In genomic region chr17:8121531-8122390, GRCh38 we compare ENCODE assay signal across 8 cellular contexts. TPM values are rescaled to one million over a fixed set of nuclear protein-coding genes. Genes with fewer than 3 reads are reported as not detected.
DNase-seq lines count a peak whose midpoint lies in the region; ATAC-seq and TF ChIP-seq lines count a peak whose summit lies in the region.

No MANE protein-coding gene starts in this region.

- H3K36me3 ChIP-seq in IMR-90 (ENCODE audit: control insufficient read depth, insufficient read depth, low read length) (no peaks in the 10 kb centered on the region), liver (ENCODE audit: control insufficient read depth in 4 of 4, insufficient read depth in 3 of 4, low read depth in 1 of 4, low read length in 3 of 4) (no peaks in the 10 kb centered on the region)

- H2BK15ac ChIP-seq in IMR-90 (ENCODE audit: low read depth, low read length) = no peak overlapping the region

- BruUV-seq in IMR-90 (replicated peaks; lab: Mats Ljungman, UMichigan) = no TSS peak

- peak; percentile 72 for DNase-seq in activated T-cell treated with anti-CD3 and anti-CD28 coated beads for 48 hours (ENCODE audit: low read depth)
- DNase-seq in activated T-cell treated with anti-CD3 and anti-CD28 coated beads for 4 hours = no peak
- peak; percentile 55 for DNase-seq in IMR-90
- DNase-seq in dermis microvascular lymphatic vessel endothelial cell (ENCODE audit: low read depth in 2 of 2) = peak; percentile 16 to 74
- DNase-seq in stimulated activated CD8-positive, alpha-beta memory T cell treated with anti-CD3 and anti-CD28 coated beads, Interleukin-15, amount 100 ng/mL, for 48 hours (ENCODE audit: low read depth in 2 of 2) = peak; percentile 53 to 63
- DNase-seq in NCI-H1694 (lab: John Stamatoyannopoulos, UW) = no peak

- no peak overlapping the region for H2BK120ac ChIP-seq in IMR-90 (ENCODE audit: low read depth, low read length)

- H3K4me3 ChIP-seq in IMR-90 (ENCODE audit: insufficient read depth, low read depth, low read length) = peak overlapping the region; percentile 73
- H3K4me3 ChIP-seq in liver (ENCODE audit: low read depth in 1 of 3, low read length in 3 of 3) = peak overlapping the region in 2 of 3 donors; percentile 15 to 40

- no peak overlapping the region for H3K27ac Mint-ChIP-seq in T-helper 1 cell treated with Interleukin-12 subunit alpha and Interleukin-12 subunit beta and Interleukin-4 antibody, amounts not matched to agents 30 μg/mL and 1 μg/mL, for 36 hours

- no peak for TF ChIP-seq POLR2A in IMR-90 (IDR thresholded peaks at IDR 0.05; ENCODE audit: low read depth, low read length)

- TF ChIP-seq CTCF in IMR-90 (conservative IDR thresholded peaks at IDR 0.05; ENCODE audit: low read depth, low read length) = peak; percentile 62
- TF ChIP-seq CTCF in liver (IDR thresholded peaks at IDR 0.05; ENCODE audit: low read depth, low read length, missing input control) = peak; percentile 23

- peak overlapping the region; percentile 92 for H3K4me3 Mint-ChIP-seq in T-helper 1 cell treated with Interleukin-12 subunit alpha and Interleukin-12 subunit beta and Interleukin-4 antibody, amounts not matched to agents 30 μg/mL and 1 μg/mL, for 36 hours

- H3K56ac ChIP-seq in IMR-90 (ENCODE audit: extremely low read depth, insufficient read depth, low read length) = no peak overlapping the region

- intact Hi-C loops in IMR-90 (cut with micrococcal nuclease) = no loop called here

- H3K9me1 ChIP-seq in IMR-90 (ENCODE audit: insufficient read depth, low read length) = peaks cover 9% of the 10 kb centered on the region

- H2BK20ac ChIP-seq in IMR-90 (ENCODE audit: low read depth, low read length) = no peak overlapping the region

- H3K4me1 Mint-ChIP-seq in T-helper 1 cell treated with Interleukin-12 subunit alpha and Interleukin-12 subunit beta and Interleukin-4 antibody, amounts not matched to agents 30 μg/mL and 1 μg/mL, for 36 hours (ENCODE audit: low read depth) = peaks cover 66% of the 10 kb centered on the region

- H4K20me1 ChIP-seq in IMR-90 (ENCODE audit: insufficient read depth, low read length) = peaks cover 24% of the 10 kb centered on the region

- WGBS in IMR-90 (ENCODE audit: extremely low coverage in 2 of 2, insufficient read length in 1 of 2), 2 experiments = 0% methylated on average over 43 of the region's 88 CpGs; no CpG with 5 or more reads in 1 of the 2 experiments
- WGBS in liver = 2% methylated on average over 88 of the region's 88 CpGs

- dilution Hi-C loops in IMR-90 (cut with HindIII; ENCODE audit: low sequenced_read_pairs, unreplicated experiment) = loop anchor here (25.0 kb wide), 1 partner anchor 116 kb away; the partner anchor contains the start of genes CTC1 and PFAS

- no peak overlapping the region for H3K18ac ChIP-seq in IMR-90 (ENCODE audit: low read depth, low read length)

- TF ChIP-seq RAD21 in IMR-90 (IDR thresholded peaks at IDR 0.05; ENCODE audit: low read length) (peak; percentile 63), liver (IDR thresholded peaks at IDR 0.05) (no peak)

- peak overlapping the region; percentile 88 for H2AFZ ChIP-seq in IMR-90 (replicated peaks; ENCODE audit: low read length, poor library complexity)

- in situ Hi-C loops in IMR-90 (cut with MboI; ENCODE audit: low sequenced_read_pairs) = loop anchor here (5.0 kb wide), 1 partner anchor 101 kb away; no protein-coding TSS in a partner anchor

- H4K5ac ChIP-seq in IMR-90 (ENCODE audit: low read depth, low read length) = no peak overlapping the region

- H3K4ac ChIP-seq in IMR-90 (ENCODE audit: low read depth, low read length) = no peak overlapping the region

- H3K4me2 ChIP-seq in IMR-90 (ENCODE audit: low read depth, low read length) = peak overlapping the region; percentile 86

- peaks cover 13% of the 10 kb centered on the region for H3K36me3 Mint-ChIP-seq in T-helper 1 cell treated with Interleukin-12 subunit alpha and Interleukin-12 subunit beta and Interleukin-4 antibody, amounts not matched to agents 30 μg/mL and 1 μg/mL, for 36 hours (ENCODE audit: low read depth)

- H4K91ac ChIP-seq in IMR-90 (ENCODE audit: insufficient read depth, low read depth, low read length) = no peak overlapping the region

- no peaks in the 10 kb centered on the region for H3K9me3 ChIP-seq in IMR-90 (ENCODE audit: control insufficient read depth, insufficient read depth, low read length)
- H3K9me3 ChIP-seq in liver (ENCODE audit: control insufficient read depth in 4 of 4, low read length in 3 of 4) = no peaks in the 10 kb centered on the region

- H3K23ac ChIP-seq in IMR-90 (ENCODE audit: low read depth, low read length) = no peak overlapping the region

- H2AK5ac ChIP-seq in IMR-90 (ENCODE audit: low read depth, low read length) = no peak overlapping the region

- peaks cover under 1% of the 10 kb centered on the region; the same call in 1 of the 2 replicates for H3K27me3 ChIP-seq in IMR-90 (ENCODE audit: control insufficient read depth, insufficient read depth, low read length)
- peaks cover 3 to 16% (median 6%) of the 10 kb centered on the region in 4 donors for H3K27me3 ChIP-seq in liver (ENCODE audit: control insufficient read depth in 4 of 4, insufficient read depth in 4 of 4, low read length in 3 of 4)

- H2AK9ac ChIP-seq in IMR-90 (replicated peaks; ENCODE audit: low read depth, low read length, poor library complexity) = peak overlapping the region; percentile 66

- peak; percentile 25 for ATAC-seq in IMR-90 (ENCODE audit: low read depth)

- no peaks in the 10 kb centered on the region; a peak in 1 of 4 replicates for H3K79me1 ChIP-seq in IMR-90 (ENCODE audit: low read depth in 1 of 2, low read length in 2 of 2)

- peaks cover 14% of the 10 kb centered on the region for H3K4me1 ChIP-seq in IMR-90 (ENCODE audit: control insufficient read depth, insufficient read depth, low read length)
- H3K4me1 ChIP-seq in liver (ENCODE audit: control insufficient read depth in 4 of 4, insufficient read depth in 4 of 4, low read length in 3 of 4) = peaks cover 28 to 82% (median 69%) of the 10 kb centered on the region in 4 donors

- no peak overlapping the region for H2BK5ac ChIP-seq in IMR-90 (ENCODE audit: low read depth, low read length, poor library complexity, severe bottlenecking)

- no peak overlapping the region for H3K14ac ChIP-seq in IMR-90 (replicated peaks; ENCODE audit: low read depth, low read length)

- no peak overlapping the region for H4K8ac ChIP-seq in IMR-90 (ENCODE audit: low read depth in 2 of 2, low read length in 2 of 2)

- no peaks in the 10 kb centered on the region for H3K9me3 Mint-ChIP-seq in T-helper 1 cell treated with Interleukin-12 subunit alpha and Interleukin-12 subunit beta and Interleukin-4 antibody, amounts not matched to agents 30 μg/mL and 1 μg/mL, for 36 hours

- H3K27ac ChIP-seq in IMR-90 (ENCODE audit: insufficient read depth, low read length) (no peak overlapping the region), liver (ENCODE audit: low read depth in 1 of 2, low read length in 2 of 2) (no peak overlapping the region)

- POLR2A ChIA-PET in IMR-90 (lab: Charles Lee; ENCODE audit: unreplicated experiment) = no interaction called here

- peaks cover 69% of the 10 kb centered on the region for H3K27me3 Mint-ChIP-seq in T-helper 1 cell treated with Interleukin-12 subunit alpha and Interleukin-12 subunit beta and Interleukin-4 antibody, amounts not matched to agents 30 μg/mL and 1 μg/mL, for 36 hours (ENCODE audit: low read depth)

- H3K9ac ChIP-seq in IMR-90 (ENCODE audit: low read depth, low read length) (no peak overlapping the region), liver (ENCODE audit: low read depth in 1 of 2, low read length in 2 of 2) (no peak overlapping the region)

- CTCF ChIA-PET in IMR-90 (lab: Yijun Ruan, JAX) = interaction anchor here (0.6 to 1.1 kb wide), 4 partner anchors 35 to 101 kb away, joined by 3 to 4 read pairs (median 3); no protein-coding TSS in a partner anchor

TF ChIP-seq in IMR-90, 13 proteins besides CTCF, POLR2A, EP300 and RAD21 (continues in another document):
- TF ChIP-seq MAZ (IDR thresholded peaks at IDR 0.05; ENCODE audit: borderline replicate concordance, low read depth, low read length) = peak; percentile 42; the same call in 1 of the 2 replicates
- TF ChIP-seq RFX5 (IDR thresholded peaks at IDR 0.05; ENCODE audit: low read depth, low read length) = no peak

TF ChIP-seq in liver, 16 proteins besides CTCF, POLR2A, EP300 and RAD21 (continues in another document):
- TF ChIP-seq JUND (IDR thresholded peaks at IDR 0.05) (no peak), HNF4A (conservative IDR thresholded peaks at IDR 0.05) (no peak), SP1 (IDR thresholded peaks at IDR 0.05) (no peak)

RNA-seq across cellular contexts. Expression of gene HES7, which starts 2.1 kb away (rescaled TPM):
- total RNA-seq in IMR-90 (2012; rRNA removed) = not detected in 2 replicates
- polyA plus RNA-seq in IMR-90 (2012; rRNA removed) = 0.43 and 0.56 TPM in 2 replicates
- polyA plus RNA-seq in IMR-90 (2012; cell fraction: cytosol; rRNA removed) = 0.66 and 1.9 TPM in 2 replicates
- polyA plus RNA-seq in IMR-90 (2012; cell fraction: nucleus; rRNA removed; ENCODE audit: low replicate concordance) = 1.8 and 4.2 TPM in 2 replicates
- total RNA-seq in dermis microvascular lymphatic vessel endothelial cell = under 0.01 TPM in 1 of 2 replicates, not detected in the other
- not detected for total RNA-seq in liver
- not detected for polyA plus RNA-seq in liver

RNA-seq across cellular contexts. Expression of gene ALOXE3, which starts 3.4 kb away (rescaled TPM):
- total RNA-seq in IMR-90 (2012; rRNA removed) (under 0.01 TPM in 2 replicates), dermis microvascular lymphatic vessel endothelial cell (not detected in 2 replicates), liver (not detected)
- polyA plus RNA-seq in IMR-90 (2012; rRNA removed) (0.19 and 0.26 TPM in 2 replicates), liver (not detected)
- 0.06 and 0.19 TPM in 2 replicates for polyA plus RNA-seq in IMR-90 (2012; cell fraction: cytosol; rRNA removed)
- 0.52 and 0.83 TPM in 2 replicates for polyA plus RNA-seq in IMR-90 (2012; cell fraction: nucleus; rRNA removed; ENCODE audit: low replicate concordance)

RNA-seq across cellular contexts. Expression of gene PER1, which starts 30.4 kb away (rescaled TPM):
- total RNA-seq in IMR-90 (2012; rRNA removed) (1.7 and 3.4 TPM in 2 replicates), dermis microvascular lymphatic vessel endothelial cell (5.0 and 16.7 TPM in 2 replicates), liver (10 to 100 TPM; 10.1 to 71.6 TPM)
- polyA plus RNA-seq in IMR-90 (2012; rRNA removed) (10.5 and 11.5 TPM in 2 replicates), liver (10 to 100 TPM; 24.9 to 34.6 TPM)
- 4.8 and 6.2 TPM in 2 replicates for polyA plus RNA-seq in IMR-90 (2012; cell fraction: cytosol; rRNA removed)
- polyA plus RNA-seq in IMR-90 (2012; cell fraction: nucleus; rRNA removed; ENCODE audit: low replicate concordance) = 230 and 249 TPM in 2 replicates

RNA-seq across cellular contexts. Expression of gene ALOX12B, which starts 34.2 kb away (rescaled TPM):
- total RNA-seq in IMR-90 (2012; rRNA removed) (not detected in 2 replicates), dermis microvascular lymphatic vessel endothelial cell (not detected in 2 replicates), liver (not detected)
- polyA plus RNA-seq in IMR-90 (2012; rRNA removed) (not detected in 2 replicates), liver (not detected)
- not detected in 2 replicates for polyA plus RNA-seq in IMR-90 (2012; cell fraction: cytosol; rRNA removed)
- not detected in 2 replicates for polyA plus RNA-seq in IMR-90 (2012; cell fraction: nucleus; rRNA removed; ENCODE audit: low replicate concordance)

RNA-seq across cellular contexts. Expression of gene VAMP2, which starts 41.0 kb away (rescaled TPM):
- total RNA-seq in IMR-90 (2012; rRNA removed) (2.2 and 2.3 TPM in 2 replicates), dermis microvascular lymphatic vessel endothelial cell (3.1 and 4.9 TPM in 2 replicates), liver (1 to 10 TPM; 4.2 to 9.0 TPM)
- polyA plus RNA-seq in IMR-90 (2012; rRNA removed) (27.3 and 33.3 TPM in 2 replicates), liver (10 to 100 TPM; 11.4 to 25.9 TPM)
- 14.0 and 29.1 TPM in 2 replicates for polyA plus RNA-seq in IMR-90 (2012; cell fraction: cytosol; rRNA removed)
- 68.1 and 141 TPM in 2 replicates for polyA plus RNA-seq in IMR-90 (2012; cell fraction: nucleus; rRNA removed; ENCODE audit: low replicate concordance)

Comparison
In these comparisons a context has a peak if more than half of its experiments do, and no peak if none do; other contexts are left out.
1. DNase-seq: peak in activated T-cell treated with anti-CD3 and anti-CD28 coated beads for 48 hours (single experiment), IMR-90 (single experiment), dermis microvascular lymphatic vessel endothelial cell (2 of 2) and stimulated activated CD8-positive, alpha-beta memory T cell treated with anti-CD3 and anti-CD28 coated beads, Interleukin-15, amount 100 ng/mL, for 48 hours (2 of 2); none in activated T-cell treated with anti-CD3 and anti-CD28 coated beads for 4 hours (single experiment) and NCI-H1694 (single experiment).